13 cellular contexts compared by ENCODE assay signal in the genomic region with DNA sequence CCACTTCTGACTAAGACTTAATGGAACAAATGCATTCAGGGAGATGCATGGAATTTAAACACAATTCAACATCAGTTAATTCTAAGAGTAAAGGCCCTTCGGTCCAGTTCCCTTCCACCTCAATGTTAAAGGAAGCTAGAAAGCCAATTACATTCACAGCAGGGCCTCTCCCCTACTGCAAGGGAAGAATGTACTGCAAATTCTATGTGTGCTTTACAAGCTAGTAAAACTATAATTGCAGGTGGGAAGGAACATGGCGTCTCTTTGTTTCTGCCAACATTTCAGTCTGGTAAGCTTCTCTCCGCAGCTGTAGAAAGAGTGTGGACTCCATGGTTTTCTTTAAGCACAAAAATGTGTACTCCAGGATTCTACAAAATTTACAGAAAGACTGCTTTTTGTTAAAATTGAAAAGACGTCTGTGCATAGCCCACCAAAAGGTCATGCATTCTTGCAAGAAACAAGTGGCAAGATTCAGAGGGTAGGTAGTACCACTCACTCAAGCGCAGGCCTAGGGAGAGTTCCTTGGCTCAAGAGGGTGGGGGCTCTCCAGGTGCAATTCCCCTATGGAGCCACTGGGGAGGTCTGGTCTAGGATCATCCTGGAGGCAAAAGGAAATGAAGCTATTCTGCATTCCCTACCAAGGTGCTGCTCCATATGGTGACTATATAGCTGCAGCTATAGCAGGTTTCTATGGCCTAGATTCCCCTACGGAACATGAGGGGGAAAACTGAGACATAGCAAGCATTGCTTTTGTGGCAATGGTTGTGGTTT.
DNase-seq lines count a peak whose midpoint lies in the region; ATAC-seq, FAIRE-seq and TF ChIP-seq lines count a peak whose summit lies in the region.
"Had no signal": no experiment of that assay in that cellular context is flagged by ENCODE, and none has a peak within 500 bp of the region (broad histone marks: within the 10 kb centered on the region; RNA-seq: fewer than 3 reads in every experiment).

No MANE protein-coding gene starts in this region.

- FAIRE-seq in G401.6 (lab: Jason Lieb, UNC) (peak; percentile 99), H1 (lab: Jason Lieb, UNC) (peak; percentile 87)

- no peak overlapping the region for H3K27ac Mint-ChIP-seq in neural crest cell (ENCODE audit: unreplicated experiment)
- H3K27ac Mint-ChIP-seq: activated T-helper 17 cell treated with anti-CD3 and anti-CD28 coated beads, Interleukin-2, amount 50 U/mL, for 72 hours had no signal

- H4K91ac ChIP-seq in H1 (replicated peaks; ENCODE audit: insufficient read length, low read length), result peak overlapping the region; percentile 62

- TF ChIP-seq EP300 in H1 (IDR thresholded peaks at IDR 0.05; ENCODE audit: borderline replicate concordance in 1 of 2, low read depth in 2 of 2, low read length in 2 of 2), result no peak

- 0 out of 2 replicates have a peak overlapping the region, but pooled peaks have one; percentile 57 for H3K27ac ChIP-seq in H1 (ENCODE audit: low read depth, low read length)
- no peak overlapping the region for H3K27ac ChIP-seq in spleen
- H3K27ac ChIP-seq: skin epidermis had no signal

- H3K9ac ChIP-seq in H1 (replicated peaks in 1 of 4; ENCODE audit: extremely low read depth in 1 of 4, low read depth in 3 of 4, low read length in 3 of 4), result no peak overlapping the region

- H3K14ac ChIP-seq in H1 (ENCODE audit: insufficient read length), result no peak overlapping the region

- peaks cover 4% of the 10 kb centered on the region for H3K27me3 Mint-ChIP-seq in neural crest cell (ENCODE audit: low read depth)
- H3K27me3 Mint-ChIP-seq: activated T-helper 17 cell treated with anti-CD3 and anti-CD28 coated beads, Interleukin-2, amount 50 U/mL, for 72 hours had no signal

- H3K23ac ChIP-seq in H1 (ENCODE audit: insufficient read length), result no peak overlapping the region

- ATAC-seq in GM19023 (IDR thresholded peaks at IDR 0.05; ENCODE audit: unreplicated experiment), result no peak
- ATAC-seq: activated T-helper 17 cell treated with anti-CD3 and anti-CD28 coated beads, Interleukin-2, amount 50 U/mL, for 72 hours had no signal

- H3K27me3 ChIP-seq in H1 (replicated peaks in 1 of 4; ENCODE audit: control insufficient read depth in 3 of 4, extremely low read depth in 1 of 4, insufficient read depth in 3 of 4, low read length in 3 of 4) (no peaks in the 10 kb centered on the region), spleen (replicated peaks in 1 of 7) (no peaks in the 10 kb centered on the region)

- no peak overlapping the region for H2AFZ ChIP-seq in H1 (ENCODE audit: low read length)

- H3K79me1 ChIP-seq in H1 (ENCODE audit: low read depth, low read length), result no peaks in the 10 kb centered on the region

- DNase-seq in NCI-H146 treated with DMSO at 0.1 percent for 48 hours (lab: John Stamatoyannopoulos, UW; ENCODE audit: unreplicated experiment) (peak; percentile 76), H1 (ENCODE audit: low read depth in 1 of 2, low spot score in 2 of 2) (peak in 1 of 2 experiments; percentile 36), neural crest cell (ENCODE audit: low read depth, low spot score) (no peak), spleen (no peak), NCI-H2029 treated with DMSO at 0.1 percent for 48 hours (lab: John Stamatoyannopoulos, UW) (no peak)
- DNase-seq in stimulated activated naive CD4-positive, alpha-beta T cell (lab: John Stamatoyannopoulos, UW), result no peak
- DNase-seq: activated CD4-positive, CD25-positive, alpha-beta regulatory T cell; DMS79 treated with DMSO at 0.1 percent for 48 hours; RPMI8226 had no signal

- TF ChIP-seq RAD21 in H1 (IDR thresholded peaks at IDR 0.05 in 1 of 2, conservative IDR thresholded peaks at IDR 0.05 in 1 of 2; ENCODE audit: low read depth in 2 of 2, low read length in 2 of 2), result peak; percentile 31 to 50; a peak in 3 of 4 replicates

- no peak overlapping the region for H3K4me3 Mint-ChIP-seq in neural crest cell
- H3K4me3 Mint-ChIP-seq: activated T-helper 17 cell treated with anti-CD3 and anti-CD28 coated beads, Interleukin-2, amount 50 U/mL, for 72 hours had no signal

- H3K23me2 ChIP-seq in H1 (ENCODE audit: low read depth, low read length), result no peaks in the 10 kb centered on the region

- H3K9me3 ChIP-seq in H1 (ENCODE audit: insufficient read depth in 2 of 2, low read depth in 1 of 2, low read length in 1 of 2), result no peaks in the 10 kb centered on the region
- H3K9me3 ChIP-seq in spleen, result no peaks in the 10 kb centered on the region

- 51% methylated on average over 6 of the region's 6 CpGs; no CpG with 5 or more reads in 1 of the 2 experiments for WGBS in H1 (ENCODE audit: extremely low coverage in 1 of 2, insufficient coverage in 1 of 2, insufficient read length in 1 of 2, insufficient replicate concordance in 2 of 2, low coverage in 1 of 2, low lambda C conversion rate in 2 of 2, missing lambda C conversion rate in 1 of 2), 2 experiments
- WGBS in spleen, 5 donors, result 95 to 98% (median 95%) methylated on average over 6 of the region's 6 CpGs

- H3K4ac ChIP-seq in H1 (replicated peaks; ENCODE audit: insufficient read length, low read depth, low read length), result no peak overlapping the region

- peaks cover 42% of the 10 kb centered on the region for H3K4me1 Mint-ChIP-seq in neural crest cell
- H3K4me1 Mint-ChIP-seq: activated T-helper 17 cell treated with anti-CD3 and anti-CD28 coated beads, Interleukin-2, amount 50 U/mL, for 72 hours had no signal

- peak overlapping the region; percentile 31 for H4K5ac ChIP-seq in H1 (ENCODE audit: insufficient read length, low read depth, low read length)

- POLR2A ChIA-PET in H1 (lab: Charles Lee; ENCODE audit: partially characterized antibody), result interaction anchor here (0.6 to 3.0 kb wide), 12 partner anchors 9 to 271 kb away, joined by 3 to 11 read pairs (median 3); a partner anchor contains a TSS

- no peak overlapping the region for H2BK120ac ChIP-seq in H1 (replicated peaks; ENCODE audit: low read depth, low read length)

- H2BK20ac ChIP-seq in H1 (ENCODE audit: low read length), result peak overlapping the region; percentile 96; the same call in 1 of the 2 replicates

- peak overlapping the region in 1 of 4 experiments; percentile 24; a peak in 1 of 8 replicates for H3K4me3 ChIP-seq in H1 (ENCODE audit: extremely low read depth in 1 of 4, insufficient read depth in 2 of 4, low read depth in 3 of 4, low read length in 4 of 4)
- no peak overlapping the region for H3K4me3 ChIP-seq in spleen
- H3K4me3 ChIP-seq: skin epidermis had no signal

- H3K9me3 Mint-ChIP-seq in neural crest cell, result no peaks in the 10 kb centered on the region
- H3K9me3 Mint-ChIP-seq: activated T-helper 17 cell treated with anti-CD3 and anti-CD28 coated beads, Interleukin-2, amount 50 U/mL, for 72 hours had no signal

- peak overlapping the region; percentile 48; the same call in 1 of the 2 replicates for H2BK15ac ChIP-seq in H1 (ENCODE audit: low read length)

- TF ChIP-seq POLR2A in H1 (IDR thresholded peaks at IDR 0.05; ENCODE audit: control extremely low read depth in 1 of 2, low read depth in 2 of 2, low read length in 2 of 2) (no peak), spleen (IDR thresholded peaks at IDR 0.05) (no peak)

- H3K18ac ChIP-seq in H1 (ENCODE audit: extremely low read depth, low read length), result peak overlapping the region; percentile 76; the same call in 1 of the 2 replicates

- intact Hi-C loops in spleen (cut with DNase I; ENCODE audit: low total_unique reads), result no loop called here

- no peaks in the 10 kb centered on the region for H3K79me2 ChIP-seq in H1 (ENCODE audit: control insufficient read depth in 1 of 2, insufficient read depth in 2 of 2, low read length in 2 of 2)

- H2BK5ac ChIP-seq in H1 (ENCODE audit: low read depth, low read length), result peak overlapping the region; percentile 63; the same call in 1 of the 2 replicates

- CTCF ChIA-PET in H1 (lab: Charles Lee; ENCODE audit: partially characterized antibody), result interaction anchor here (0.6 to 6.7 kb wide), 49 partner anchors 9 to 204 kb away, joined by 3 to 43 read pairs (median 5); a partner anchor contains a TSS

- no peaks in the 10 kb centered on the region for H4K20me1 ChIP-seq in H1 (replicated peaks in 1 of 2; ENCODE audit: control insufficient read depth in 1 of 2, insufficient read depth in 2 of 2, low read length in 2 of 2)

- H3K56ac ChIP-seq in H1 (replicated peaks; ENCODE audit: insufficient read length, low read depth, low read length), result no peak overlapping the region

- H3K36me3 ChIP-seq in H1 (ENCODE audit: control insufficient read depth in 2 of 4, insufficient read depth in 4 of 4, low read length in 3 of 4) (no peaks in the 10 kb centered on the region), spleen (peaks cover 0 to 39% (median 3%) of the 10 kb centered on the region in 6 donors)

- TF ChIP-seq CTCF in H1 (IDR thresholded peaks at IDR 0.05; ENCODE audit: control extremely low read depth in 1 of 3, insufficient read depth in 1 of 3, low read depth in 1 of 3, low read length in 3 of 3), result peak; percentile 46 to 61 (median 49)
- peak; percentile 40 for TF ChIP-seq CTCF in neural crest cell (conservative IDR thresholded peaks at IDR 0.05)
- TF ChIP-seq CTCF in spleen (IDR thresholded peaks at IDR 0.05 in 8 of 11, conservative IDR thresholded peaks at IDR 0.05 in 3 of 11), result no peak

- no peaks in the 10 kb centered on the region for H3K36me3 Mint-ChIP-seq in neural crest cell (ENCODE audit: low read depth)

- H3K4me1 ChIP-seq in H1 (replicated peaks in 1 of 4; ENCODE audit: control insufficient read depth in 3 of 4, insufficient read depth in 4 of 4, low read length in 3 of 4) (peaks cover 12 to 37% (median 30%) of the 10 kb centered on the region in 4 experiments), spleen (peaks cover 0 to 13% (median 8%) of the 10 kb centered on the region in 6 donors)

- H2BK12ac ChIP-seq in H1 (ENCODE audit: low read depth, low read length), result peak overlapping the region; percentile 84; the same call in 1 of the 2 replicates

- H3K4me2 ChIP-seq in H1 (ENCODE audit: insufficient read depth in 1 of 2, low read depth in 2 of 2, low read length in 2 of 2), result peak overlapping the region; percentile 35 to 40

- no peak overlapping the region for H4K8ac ChIP-seq in H1 (ENCODE audit: extremely low read depth, insufficient read depth, low read length)

- H2AK5ac ChIP-seq in H1 (ENCODE audit: low read depth, low read length), result peak overlapping the region; percentile 55; the same call in 1 of the 2 replicates

TF ChIP-seq in H1, 55 proteins besides CTCF, POLR2A, EP300 and RAD21 (continues in another document):
- TF ChIP-seq NANOG (IDR thresholded peaks at IDR 0.05; ENCODE audit: insufficient read depth, low read depth, low read length, poor library complexity, severe bottlenecking) (peak; percentile 75), CBX8 (IDR thresholded peaks at IDR 0.05; ENCODE audit: borderline replicate concordance, low read depth, low read length) (no peak), CREB1 (IDR thresholded peaks at IDR 0.05) (no peak), SUZ12 (IDR thresholded peaks at IDR 0.05; ENCODE audit: low read length) (no peak), GTF2F1 (IDR thresholded peaks at IDR 0.05; ENCODE audit: borderline replicate concordance, low read depth, low read length) (no peak), PHF8 (conservative IDR thresholded peaks at IDR 0.05; ENCODE audit: low read depth, low read length) (no peak)

Comparison
In these comparisons a context has a peak if more than half of its experiments do, and no peak if none do; other contexts are left out.
1. CTCF ChIP-seq: peak in H1 (3 of 3) and neural crest cell (single experiment); none in spleen (0 of 11).